In the genomic region with DNA sequence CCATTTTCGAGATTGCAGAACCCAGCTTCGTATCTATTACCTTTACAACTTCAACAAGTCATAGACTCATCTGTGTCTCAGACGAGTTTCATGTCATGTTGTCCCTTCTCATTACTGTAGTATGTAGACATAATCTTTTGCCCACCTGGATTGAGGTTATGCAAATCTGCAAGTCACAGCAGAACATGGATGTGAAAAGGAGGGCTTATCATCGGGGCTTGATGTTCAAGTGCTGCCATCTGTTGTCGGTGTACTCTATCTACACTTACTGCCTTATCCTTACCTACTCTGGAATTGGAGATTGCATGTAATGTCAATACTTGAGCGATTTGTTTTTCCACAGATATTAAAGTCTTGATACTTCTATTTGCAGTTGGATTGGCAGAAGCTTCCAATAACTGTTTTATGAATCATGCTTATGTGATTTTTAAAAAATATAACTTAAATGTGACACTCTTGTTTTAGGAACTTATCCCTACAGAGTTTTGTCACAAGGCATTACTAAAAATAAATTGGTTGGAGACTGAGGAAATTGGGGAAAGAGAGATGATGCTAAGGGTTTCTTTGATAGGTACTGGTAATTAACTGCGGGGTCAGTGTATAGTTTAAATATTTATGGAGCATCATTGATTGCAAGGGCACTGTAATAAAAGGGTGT, we compare ENCODE assay signal across 8 cellular contexts. TPM values are rescaled to one million over a fixed set of nuclear protein-coding genes. Genes with fewer than 3 reads are reported as not detected.
A peak's percentile ranks its signal among the peaks of the same experiment; 100 is the strongest.
DNase-seq lines count a peak whose midpoint lies in the region; ATAC-seq and TF ChIP-seq lines count a peak whose summit lies in the region.

No MANE protein-coding gene starts in this region.

- H3K79me2 ChIP-seq in SU-DHL-6 (ENCODE audit: insufficient read depth, low read length) = peaks cover 19% of the 10 kb centered on the region

- H3K4me1 Mint-ChIP-seq in CD8-positive, alpha-beta T cell (ENCODE audit: low read depth) = peaks cover 24% of the 10 kb centered on the region

- H3K27ac Mint-ChIP-seq in CD8-positive, alpha-beta T cell = no peak overlapping the region

- DNase-seq in CD8-positive, alpha-beta T cell = peak in 5 of 7 experiments; percentile 30 to 53 (median 43)
- DNase-seq in NCI-H128 (lab: John Stamatoyannopoulos, UW; ENCODE audit: unreplicated experiment) = peak; percentile 16
- peak; percentile 87 to 90 for DNase-seq in cardiac fibroblast (ENCODE audit: low read depth in 2 of 2)
- peak; percentile 49 to 51 for DNase-seq in thyroid gland

- peak overlapping the region; percentile 49 for H2AFZ ChIP-seq in SU-DHL-6 (ENCODE audit: low read depth, low read length, severe bottlenecking)

- H3K27me3 ChIP-seq in CD8-positive, alpha-beta T cell (ENCODE audit: insufficient read depth, low read length) = no peaks in the 10 kb centered on the region
- H3K27me3 ChIP-seq in SU-DHL-6 (ENCODE audit: low read length) = no peaks in the 10 kb centered on the region
- H3K27me3 ChIP-seq in liver (ENCODE audit: control insufficient read depth in 4 of 4, insufficient read depth in 4 of 4, low read length in 3 of 4) = no peaks in the 10 kb centered on the region
- no peaks in the 10 kb centered on the region for H3K27me3 ChIP-seq in thyroid gland

- POLR2A ChIA-PET in CD8-positive, alpha-beta T cell (lab: Charles Lee) = interaction anchor here (0.6 to 1.5 kb wide), 4 partner anchors 44 to 60 kb away, joined by 3 to 4 read pairs (median 3); no protein-coding TSS in a partner anchor

- no peak overlapping the region for H3K4me3 ChIP-seq in CD8-positive, alpha-beta T cell (ENCODE audit: low read depth, low read length)
- H3K4me3 ChIP-seq in SU-DHL-6 (ENCODE audit: insufficient read depth, low read length, poor library complexity, severe bottlenecking) (no peak overlapping the region), cardiac fibroblast (replicated peaks in 1 of 2; ENCODE audit: low read depth in 2 of 2, low read length in 2 of 2) (no peak overlapping the region), liver (ENCODE audit: low read depth in 1 of 3, low read length in 3 of 3) (no peak overlapping the region), thyroid gland (replicated peaks in 1 of 3) (no peak overlapping the region)

- TF ChIP-seq POLR2A in thyroid gland (IDR thresholded peaks at IDR 0.05) = no peak

- H3K9ac ChIP-seq in SU-DHL-6 (ENCODE audit: low read length) = no peak overlapping the region
- H3K9ac ChIP-seq in liver (ENCODE audit: low read depth in 1 of 2, low read length in 2 of 2) = no peak overlapping the region

- 30% methylated on average over 7 of the region's 7 CpGs for WGBS in liver
- 30 to 32% methylated on average over 7 of the region's 7 CpGs for WGBS in thyroid gland, 2 donors

- peaks cover 9% of the 10 kb centered on the region; the same call in 1 of the 2 replicates for H3F3A ChIP-seq in SU-DHL-6 (ENCODE audit: insufficient read depth)

- no peaks in the 10 kb centered on the region for H4K20me1 ChIP-seq in SU-DHL-6 (ENCODE audit: low read depth, low read length)

- peak; percentile 18 for ATAC-seq in CD8-positive, alpha-beta T cell
- ATAC-seq in GM18861 (IDR thresholded peaks at IDR 0.05; ENCODE audit: unreplicated experiment) = peak; percentile 47
- ATAC-seq in HG02943 (IDR thresholded peaks at IDR 0.05; ENCODE audit: low read depth, unreplicated experiment) = peak; percentile 43

- H3K4me1 ChIP-seq in CD8-positive, alpha-beta T cell (ENCODE audit: insufficient read depth, low read length) = peaks cover 1% of the 10 kb centered on the region
- H3K4me1 ChIP-seq in liver (ENCODE audit: control insufficient read depth in 4 of 4, insufficient read depth in 4 of 4, low read length in 3 of 4) = peaks cover 0 to 19% (median 10%) of the 10 kb centered on the region in 4 donors
- peaks cover 6 to 7% of the 10 kb centered on the region in 2 donors for H3K4me1 ChIP-seq in thyroid gland

- peak; percentile 91 to 95 for TF ChIP-seq RAD21 in liver (IDR thresholded peaks at IDR 0.05)

- intact Hi-C loops in CD8-positive, alpha-beta T cell (cut with DNase I, micrococcal nuclease) = loop anchor here (1.0 to 10.0 kb wide), 12 partner anchors 50 to 1740 kb away; a partner anchor contains a TSS
- intact Hi-C loops in thyroid gland (cut with DNase I) = loop anchor here (5.0 to 10.0 kb wide), 2 partner anchors 153 to 260 kb away; no protein-coding TSS in a partner anchor

- H3K4me3 Mint-ChIP-seq in CD8-positive, alpha-beta T cell = no peak overlapping the region

- H3K9me2 ChIP-seq in SU-DHL-6 (replicated peaks; ENCODE audit: insufficient read depth, low read length) = no peaks in the 10 kb centered on the region

- no peaks in the 10 kb centered on the region for H3K9me3 ChIP-seq in CD8-positive, alpha-beta T cell (ENCODE audit: low read length)
- H3K9me3 ChIP-seq in SU-DHL-6 (ENCODE audit: insufficient read depth, low read length) = no peaks in the 10 kb centered on the region
- no peaks in the 10 kb centered on the region for H3K9me3 ChIP-seq in liver (ENCODE audit: control insufficient read depth in 4 of 4, low read length in 3 of 4)
- no peaks in the 10 kb centered on the region for H3K9me3 ChIP-seq in thyroid gland

- no peaks in the 10 kb centered on the region for H3K36me3 ChIP-seq in CD8-positive, alpha-beta T cell (ENCODE audit: insufficient read depth, low read length)
- H3K36me3 ChIP-seq in SU-DHL-6 (ENCODE audit: low read length) (no peaks in the 10 kb centered on the region), liver (ENCODE audit: control insufficient read depth in 4 of 4, insufficient read depth in 3 of 4, low read depth in 1 of 4, low read length in 3 of 4) (no peaks in the 10 kb centered on the region), thyroid gland (no peaks in the 10 kb centered on the region)

- TF ChIP-seq CTCF in CD8-positive, alpha-beta T cell (IDR thresholded peaks at IDR 0.05) = peak; percentile 88
- TF ChIP-seq CTCF in SU-DHL-6 (IDR thresholded peaks at IDR 0.05; ENCODE audit: insufficient read depth, low read length, poor library complexity, severe bottlenecking) (peak; percentile 58), cardiac fibroblast (IDR thresholded peaks at IDR 0.05; ENCODE audit: low read depth, low read length) (peak; percentile 78), liver (IDR thresholded peaks at IDR 0.05; ENCODE audit: low read depth, low read length, missing input control) (peak; percentile 77), thyroid gland (IDR thresholded peaks at IDR 0.05) (peak in 5 of 6 experiments; percentile 22 to 87 (median 78))

- H3K36me3 Mint-ChIP-seq in CD8-positive, alpha-beta T cell = peaks cover 10% of the 10 kb centered on the region

- H3K9me3 Mint-ChIP-seq in CD8-positive, alpha-beta T cell = no peaks in the 10 kb centered on the region

- no peak overlapping the region for H3K27ac ChIP-seq in CD8-positive, alpha-beta T cell (ENCODE audit: low read depth, low read length)
- H3K27ac ChIP-seq in SU-DHL-6 (ENCODE audit: low read depth, low read length) (no peak overlapping the region), liver (ENCODE audit: low read depth in 1 of 2, low read length in 2 of 2) (no peak overlapping the region), thyroid gland (no peak overlapping the region)

- H3K27me3 Mint-ChIP-seq in CD8-positive, alpha-beta T cell (ENCODE audit: low read depth) = peaks cover 7% of the 10 kb centered on the region

- H3K4me2 ChIP-seq in SU-DHL-6 (ENCODE audit: low read depth, low read length, poor library complexity, severe bottlenecking) = peak overlapping the region; percentile 38

- CTCF ChIA-PET in CD8-positive, alpha-beta T cell (lab: Charles Lee) = interaction anchor here (0.6 to 5.3 kb wide), 22 partner anchors 10 to 267 kb away, joined by 3 to 105 read pairs (median 4); no protein-coding TSS in a partner anchor

TF ChIP-seq in liver, 16 proteins besides CTCF, POLR2A, EP300 and RAD21:
- peak in 1 of 2 donors; percentile 23 for TF ChIP-seq RXRA (IDR thresholded peaks at IDR 0.05)
- no peak for TF ChIP-seq NR2F2 (IDR thresholded peaks at IDR 0.05)
- peak; percentile 43 for TF ChIP-seq FOXA2 (IDR thresholded peaks at IDR 0.05)
- TF ChIP-seq, protein P1, sequence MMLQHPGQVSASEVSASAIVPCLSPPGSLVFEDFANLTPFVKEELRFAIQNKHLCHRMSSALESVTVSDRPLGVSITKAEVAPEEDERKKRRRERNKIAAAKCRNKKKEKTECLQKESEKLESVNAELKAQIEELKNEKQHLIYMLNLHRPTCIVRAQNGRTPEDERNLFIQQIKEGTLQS (IDR thresholded peaks at IDR 0.05) = peak; percentile 10

RNA-seq across cellular contexts. Expression of a gene that starts 3.0 kb away (rescaled TPM):
- 1 to 10 TPM; 7.5 to 8.1 TPM for total RNA-seq in CD8-positive, alpha-beta T cell
- 10 to 100 TPM; 14.9 to 17.8 TPM for total RNA-seq in liver
- 1 to 10 TPM; 7.4 to 7.9 TPM for polyA plus RNA-seq in liver
- total RNA-seq in thyroid gland = 10 to 100 TPM; 37.9 to 49.5 (median 41.7) TPM

Comparison
In these comparisons a context has a peak if more than half of its experiments do, and no peak if none do; other contexts are left out.
1. DNase-seq: peak in every context shown above with its lines; median percentile 88 in cardiac fibroblast; 50 in thyroid gland; 43 in CD8-positive, alpha-beta T cell; 16 in NCI-H128.